Comparison of ENCODE assay signal across 8 cellular contexts in genomic region chr19:10112895-10113591, GRCh38. TPM values are rescaled to one million over a fixed set of nuclear protein-coding genes. Genes with fewer than 3 reads are reported as not detected.
DNase-seq lines count a peak whose midpoint lies in the region; ATAC-seq and TF ChIP-seq lines count a peak whose summit lies in the region.

No MANE protein-coding gene starts in this region.

- H3K27ac Mint-ChIP-seq in WTC11, result no peak overlapping the region
- H3K27ac Mint-ChIP-seq in memory B cell, result peak overlapping the region; percentile 89

- H2AFZ ChIP-seq in KMS-11 (ENCODE audit: low read depth), result no peak overlapping the region

- H3K27me3 Mint-ChIP-seq in WTC11 (ENCODE audit: low read depth) (no peaks in the 10 kb centered on the region), memory B cell (no peaks in the 10 kb centered on the region)

- H3K79me2 ChIP-seq in DOHH2 (ENCODE audit: control insufficient read depth, low read length) (peaks cover 24% of the 10 kb centered on the region), KMS-11 (ENCODE audit: insufficient read depth, low read depth) (peaks cover 19% of the 10 kb centered on the region)

- ATAC-seq in WTC11, result peak; percentile 58
- ATAC-seq in memory B cell (ENCODE audit: low read depth), result peak; percentile 60
- ATAC-seq in HG03135 (IDR thresholded peaks at IDR 0.05; ENCODE audit: unreplicated experiment), result no peak

- POLR2A ChIA-PET in WTC11 (lab: Charles Lee), result interaction anchor here (0.8 kb wide), 1 partner anchor 137 kb away, joined by 3 read pairs; no protein-coding TSS in a partner anchor

- in situ Hi-C loops in transverse colon (cut with MboI; ENCODE audit: low pct_ligation_motif_present in 1 of 4, low pct_unique_long_range_greater_than_20kb in 1 of 4, low sequenced_read_pairs in 3 of 4), result loop anchor here in 1 of 4 donors (25.0 kb wide), 1 partner anchor 124 kb away; the partner anchor contains the start of gene S1PR2

- no peak for TF ChIP-seq POLR2A in transverse colon (IDR thresholded peaks at IDR 0.05)

- H3K4me1 Mint-ChIP-seq in WTC11 (peaks cover 7% of the 10 kb centered on the region; the same call in 1 of the 2 replicates), memory B cell (peaks cover 30% of the 10 kb centered on the region)

- no peak overlapping the region for H3K9ac ChIP-seq in KMS-11

- no peak for TF ChIP-seq EP300 in transverse colon (IDR thresholded peaks at IDR 0.05; ENCODE audit: low read depth)

- H3K9me3 ChIP-seq in DOHH2 (ENCODE audit: control insufficient read depth, insufficient read depth, low read length) (no peaks in the 10 kb centered on the region), transverse colon (no peaks in the 10 kb centered on the region)

- peaks cover 33% of the 10 kb centered on the region for H3F3A ChIP-seq in DOHH2 (ENCODE audit: control insufficient read depth, insufficient read depth)

- H3K36me3 ChIP-seq in DOHH2 (ENCODE audit: control insufficient read depth, low read length), result peaks cover 84% of the 10 kb centered on the region
- H3K36me3 ChIP-seq in KMS-11 (ENCODE audit: insufficient read depth), result peaks cover 16% of the 10 kb centered on the region; the same call in 1 of the 2 replicates
- peaks cover 0 to 49% (median 16%) of the 10 kb centered on the region in 4 donors for H3K36me3 ChIP-seq in transverse colon

- peak overlapping the region; percentile 64 for H3K27ac ChIP-seq in DOHH2 (ENCODE audit: low read depth, low read length)
- peak overlapping the region; percentile 60 for H3K27ac ChIP-seq in KMS-11
- peak overlapping the region; percentile 5 to 55 (median 48) for H3K27ac ChIP-seq in transverse colon

- H3K36me3 Mint-ChIP-seq in WTC11, result peaks cover 40% of the 10 kb centered on the region
- H3K36me3 Mint-ChIP-seq in memory B cell, result peaks cover 23% of the 10 kb centered on the region

- H3K4me3 ChIP-seq in DOHH2 (ENCODE audit: low read length), result peak overlapping the region; percentile 5; the same call in 1 of the 2 replicates
- no peak overlapping the region for H3K4me3 ChIP-seq in KMS-11 (IDR thresholded peaks at IDR 0.05; ENCODE audit: insufficient read depth, low read depth, low read length)
- no peak overlapping the region for H3K4me3 ChIP-seq in transverse colon

- no peaks in the 10 kb centered on the region for H3K9me3 Mint-ChIP-seq in WTC11
- no peaks in the 10 kb centered on the region for H3K9me3 Mint-ChIP-seq in memory B cell

- peak; percentile 86 for DNase-seq in WTC11 (ENCODE audit: low spot score)
- peak; percentile 62 for DNase-seq in central memory CD4-positive, alpha-beta T cell
- DNase-seq in memory B cell (ENCODE audit: low spot score in 2 of 2), result peak; percentile 75 to 79
- DNase-seq in transverse colon, result peak; percentile 68
- DNase-seq in NCI-H1436 (lab: John Stamatoyannopoulos, UW), result no peak

- CTCF ChIA-PET in WTC11 (lab: Charles Lee), result interaction anchor here (0.5 to 2.5 kb wide), 23 partner anchors 9 to 286 kb away, joined by 3 to 23 read pairs (median 4); partner anchors contain the start of genes ANGPTL6, PIN1 and UBL5

- H3K27me3 ChIP-seq in DOHH2 (ENCODE audit: control insufficient read depth, low read length), result no peaks in the 10 kb centered on the region
- no peaks in the 10 kb centered on the region for H3K27me3 ChIP-seq in KMS-11 (ENCODE audit: insufficient read depth, low read depth)
- H3K27me3 ChIP-seq in transverse colon, result no peaks in the 10 kb centered on the region

- H3K4me3 Mint-ChIP-seq in WTC11 (no peak overlapping the region), memory B cell (peak overlapping the region; percentile 63)

- peaks cover 49% of the 10 kb centered on the region for H3K4me1 ChIP-seq in DOHH2 (ENCODE audit: control insufficient read depth, low read length)
- H3K4me1 ChIP-seq in KMS-11 (ENCODE audit: low read depth, poor library complexity, severe bottlenecking), result peaks cover 56% of the 10 kb centered on the region
- H3K4me1 ChIP-seq in transverse colon, result peaks cover 0 to 8% (median 5%) of the 10 kb centered on the region in 4 donors

- TF ChIP-seq CTCF in DOHH2 (IDR thresholded peaks at IDR 0.05; ENCODE audit: low read depth, low read length, poor library complexity, severe bottlenecking) (peak; percentile 93), KMS-11 (conservative IDR thresholded peaks at IDR 0.05; ENCODE audit: low read depth, low read length) (peak; percentile 65), WTC11 (IDR thresholded peaks at IDR 0.05) (peak; percentile 55), transverse colon (IDR thresholded peaks at IDR 0.05) (peak; percentile 56 to 72 (median 62))

- no peaks in the 10 kb centered on the region for H3K9me2 ChIP-seq in DOHH2 (replicated peaks; ENCODE audit: control insufficient read depth, low read length)

- H3K4me2 ChIP-seq in DOHH2 (ENCODE audit: low read length), result peak overlapping the region; percentile 57
- H3K4me2 ChIP-seq in KMS-11, result peak overlapping the region; percentile 40

- no peaks in the 10 kb centered on the region; the same call in 1 of the 2 replicates for H4K20me1 ChIP-seq in DOHH2 (ENCODE audit: control insufficient read depth, insufficient read depth, low read depth, low read length)
- H4K20me1 ChIP-seq in KMS-11 (ENCODE audit: insufficient read depth), result no peaks in the 10 kb centered on the region

- intact Hi-C loops in transverse colon (cut with DNase I; ENCODE audit: low total_unique reads), result loop anchor here (10.0 kb wide), 1 partner anchor 122 kb away; the partner anchor contains the start of gene S1PR2

- WGBS in transverse colon (ENCODE audit: low coverage in 1 of 2), 2 donors, result 27% methylated on average over 25 of the region's 25 CpGs; no CpG with 5 or more reads in 1 of the 2 donors

TF ChIP-seq in WTC11, 78 proteins besides CTCF, POLR2A, EP300 and RAD21 (continues in another document):
- TF ChIP-seq ZNF317 (CRISPR knock-in tag; IDR thresholded peaks at IDR 0.05; ENCODE audit: borderline replicate concordance, low read depth), result 0 out of 2 replicates have a peak, but pooled peaks have one; percentile 9
- no peak for TF ChIP-seq ARID4B (CRISPR knock-in tag; IDR thresholded peaks at IDR 0.05; ENCODE audit: borderline replicate concordance)
- no peak for TF ChIP-seq SOX15 (CRISPR knock-in tag; IDR thresholded peaks at IDR 0.05)
- TF ChIP-seq IRF1 (CRISPR knock-in tag; IDR thresholded peaks at IDR 0.05), result no peak
- no peak for TF ChIP-seq IRF2 (CRISPR knock-in tag; IDR thresholded peaks at IDR 0.05; ENCODE audit: borderline replicate concordance, low read depth)
- no peak for TF ChIP-seq MXD4 (CRISPR knock-in tag; IDR thresholded peaks at IDR 0.05; ENCODE audit: borderline replicate concordance)
- TF ChIP-seq FOXP1 (CRISPR knock-in tag; IDR thresholded peaks at IDR 0.05; ENCODE audit: borderline replicate concordance), result no peak; the same call in 1 of the 2 replicates

RNA-seq across cellular contexts. Expression of gene P2RY11, which starts 1.6 kb away (rescaled TPM):
- total RNA-seq in WTC11 (2021) (21.0 to 21.5 TPM (median 21.2 TPM) in 3 replicates), transverse colon (10 to 100 TPM in 1 of 4 donors, 1 to 10 TPM in 2, under 1 TPM in 1; 0.80 to 13.8 (median 6.9) TPM)

RNA-seq across cellular contexts. Expression of gene EIF3G, which starts 6.7 kb away (rescaled TPM):
- total RNA-seq in WTC11 (2021), result 318 to 333 TPM (median 323 TPM) in 3 replicates
- 100 to 1,000 TPM; 169 to 293 (median 198) TPM for total RNA-seq in transverse colon

RNA-seq across cellular contexts. Expression of gene PPAN, which starts 6.9 kb away (rescaled TPM):
- total RNA-seq in WTC11 (2021) (74.1 to 83.7 TPM (median 80.8 TPM) in 3 replicates), transverse colon (10 to 100 TPM; 10.1 to 31.8 (median 21.5) TPM)

RNA-seq across cellular contexts. Expression of gene ANGPTL6, which starts 10.6 kb away (rescaled TPM):
- 0.21 to 0.30 TPM (median 0.28 TPM) in 3 replicates for total RNA-seq in WTC11 (2021)
- total RNA-seq in transverse colon, result 1 to 10 TPM in 1 of 4 donors, under 1 TPM in 2, not detected in 1; 0.32 to 4.5 (median 0.55) TPM

RNA-seq across cellular contexts. Expression of gene SHFL, which starts 26.9 kb away (rescaled TPM):
- total RNA-seq in WTC11 (2021), result 22.5 to 28.4 TPM (median 23.0 TPM) in 3 replicates
- total RNA-seq in transverse colon, result 10 to 100 TPM; 24.5 to 56.1 (median 39.0) TPM
